8 cellular contexts compared by ENCODE assay signal in genomic region chr13:81872581-81872980, GRCh38.
DNase-seq lines count a peak whose midpoint lies in the region; ATAC-seq and TF ChIP-seq lines count a peak whose summit lies in the region.

No MANE protein-coding gene starts in this region.

- POLR2A ChIA-PET in A673 (lab: Charles Lee; ENCODE audit: low non-redundant PET) = no interaction called here
- POLR2A ChIA-PET in HCT116 (lab: Charles Lee) = no interaction called here
- POLR2A ChIA-PET in naive thymus-derived CD4-positive, alpha-beta T cell (lab: Charles Lee) = no interaction called here

- H3K9ac ChIP-seq in HCT116 (ENCODE audit: low read length) = no peak overlapping the region

- H3K9me3 ChIP-seq in A673 (ENCODE audit: low read depth, low read length, poor library complexity, severe bottlenecking) (no peaks in the 10 kb centered on the region), HCT116 (ENCODE audit: control insufficient read depth in 1 of 2, insufficient read depth in 1 of 2, low read depth in 1 of 2, low read length in 2 of 2) (no peaks in the 10 kb centered on the region), mucosa of descending colon (no peaks in the 10 kb centered on the region)
- H3K9me3 ChIP-seq in naive thymus-derived CD4-positive, alpha-beta T cell (ENCODE audit: control insufficient read depth in 2 of 3, low read length in 3 of 3) = peaks cover 0 to 7% (median 0%) of the 10 kb centered on the region in 3 experiments

- H3K27me3 ChIP-seq in A673 (replicated peaks; ENCODE audit: insufficient read depth, low read depth, low read length, poor library complexity) (no peaks in the 10 kb centered on the region), HCT116 (ENCODE audit: insufficient read depth, low read length) (no peaks in the 10 kb centered on the region)
- H3K27me3 ChIP-seq in naive thymus-derived CD4-positive, alpha-beta T cell (ENCODE audit: control insufficient read depth in 2 of 2, insufficient read depth in 2 of 2, low read length in 2 of 2) = no peaks in the 10 kb centered on the region

- RAD21 ChIA-PET in HCT116 (lab: Charles Lee; ENCODE audit: low non-redundant PET in 1 of 2, low total read pairs in 2 of 2, uncharacterized antibody in 2 of 2, unreplicated experiment in 2 of 2) = no interaction called here

- peak; percentile 16 for DNase-seq in A673 (ENCODE audit: low spot score)
- peak; percentile 12 for DNase-seq in HCT116 (ENCODE audit: low read depth, low spot score)
- peak; percentile 81 for DNase-seq in NCI-H82 (lab: John Stamatoyannopoulos, UW)
- DNase-seq in epithelial cell of proximal tubule (ENCODE audit: low read depth) = no peak
- no peak for DNase-seq in naive thymus-derived CD4-positive, alpha-beta T cell
- no peak for DNase-seq in mucosa of descending colon
- DNase-seq in NK-92 (lab: John Stamatoyannopoulos, UW; ENCODE audit: unreplicated experiment) = no peak

- H3K79me2 ChIP-seq in HCT116 (ENCODE audit: insufficient read depth, low read length) = no peaks in the 10 kb centered on the region

- no peaks in the 10 kb centered on the region for H3K4me1 ChIP-seq in A673 (ENCODE audit: insufficient read depth, low read length, poor library complexity, severe bottlenecking)
- 0 out of 4 replicates have a peak, but pooled peaks cover 0 to 5% of the 10 kb centered on the region in 2 experiments for H3K4me1 ChIP-seq in HCT116 (ENCODE audit: control insufficient read depth in 1 of 2, insufficient read depth in 2 of 2, low read length in 2 of 2)
- H3K4me1 ChIP-seq in naive thymus-derived CD4-positive, alpha-beta T cell (ENCODE audit: control insufficient read depth in 2 of 2, insufficient read depth in 2 of 2, low read length in 2 of 2) = no peaks in the 10 kb centered on the region
- H3K4me1 ChIP-seq in mucosa of descending colon (ENCODE audit: low read depth) = no peaks in the 10 kb centered on the region

- H4K20me1 ChIP-seq in HCT116 (ENCODE audit: insufficient read depth) = no peaks in the 10 kb centered on the region

- no peak overlapping the region for H3K4me3 Mint-ChIP-seq in activated T-helper 17 cell treated with anti-CD3 and anti-CD28 coated beads, Interleukin-2, amount 50 U/mL, for 72 hours
- H3K4me3 Mint-ChIP-seq in naive thymus-derived CD4-positive, alpha-beta T cell = no peak overlapping the region

- no peaks in the 10 kb centered on the region for H3K9me2 ChIP-seq in HCT116 (ENCODE audit: insufficient read depth)

- H3K36me3 ChIP-seq in A673 (ENCODE audit: insufficient read depth, low read length, poor library complexity, severe bottlenecking) = no peaks in the 10 kb centered on the region
- H3K36me3 ChIP-seq in HCT116 (ENCODE audit: control insufficient read depth in 1 of 2, insufficient read depth in 2 of 2, low read length in 2 of 2) = no peaks in the 10 kb centered on the region
- no peaks in the 10 kb centered on the region for H3K36me3 ChIP-seq in naive thymus-derived CD4-positive, alpha-beta T cell (ENCODE audit: control insufficient read depth in 2 of 3, insufficient read depth in 3 of 3, low read length in 3 of 3)
- no peaks in the 10 kb centered on the region for H3K36me3 ChIP-seq in mucosa of descending colon (ENCODE audit: low read depth)

- no peak overlapping the region for H2AFZ ChIP-seq in HCT116 (ENCODE audit: low read depth, low read length, poor library complexity, severe bottlenecking)

- BruUV-seq in A673 (replicated peaks; lab: Mats Ljungman, UMichigan) = no TSS peak
- no TSS peak for BruUV-seq in HCT116 (replicated peaks; lab: Mats Ljungman, UMichigan)

- TF ChIP-seq CTCF in A673 (conservative IDR thresholded peaks at IDR 0.05; ENCODE audit: low read depth, low read length) = peak; percentile 48
- peak; percentile 17 to 44 (median 34); a peak in 5 of 6 replicates for TF ChIP-seq CTCF in HCT116 (IDR thresholded peaks at IDR 0.05 in 2 of 3, conservative IDR thresholded peaks at IDR 0.05 in 1 of 3; ENCODE audit: borderline replicate concordance in 1 of 3, insufficient read depth in 1 of 3, low read depth in 2 of 3, low read length in 2 of 3)
- peak; percentile 77 for TF ChIP-seq CTCF in epithelial cell of proximal tubule (conservative IDR thresholded peaks at IDR 0.05; ENCODE audit: low read depth, low read length)
- no peak for TF ChIP-seq CTCF in mucosa of descending colon (IDR thresholded peaks at IDR 0.05)

- H3K4me2 ChIP-seq in HCT116 (ENCODE audit: low read length) = no peak overlapping the region

- ATAC-seq in HCT116 = peak; percentile 60
- no peak for ATAC-seq in activated T-helper 17 cell treated with anti-CD3 and anti-CD28 coated beads, Interleukin-2, amount 50 U/mL, for 72 hours (replicated peaks)
- no peak for ATAC-seq in naive thymus-derived CD4-positive, alpha-beta T cell
- no peak for ATAC-seq in mucosa of descending colon

- intact Hi-C loops in A673 (cut with micrococcal nuclease; ENCODE audit: unreplicated experiment) = loop anchor here (2.0 to 10.0 kb wide), 2 partner anchors 232 to 808 kb away; no protein-coding TSS in a partner anchor
- intact Hi-C loops in HCT116 (cut with micrococcal nuclease) = loop anchor here (1.0 to 5.0 kb wide), 3 partner anchors 232 to 701 kb away; no protein-coding TSS in a partner anchor
- intact Hi-C loops in naive thymus-derived CD4-positive, alpha-beta T cell (cut with micrococcal nuclease) = no loop called here
- intact Hi-C loops in mucosa of descending colon (cut with DNase I, micrococcal nuclease) = no loop called here

- no peak overlapping the region for H3K27ac Mint-ChIP-seq in activated T-helper 17 cell treated with anti-CD3 and anti-CD28 coated beads, Interleukin-2, amount 50 U/mL, for 72 hours
- no peak overlapping the region for H3K27ac Mint-ChIP-seq in naive thymus-derived CD4-positive, alpha-beta T cell

- no peaks in the 10 kb centered on the region for H3K36me3 Mint-ChIP-seq in activated T-helper 17 cell treated with anti-CD3 and anti-CD28 coated beads, Interleukin-2, amount 50 U/mL, for 72 hours (ENCODE audit: low read depth)
- H3K36me3 Mint-ChIP-seq in naive thymus-derived CD4-positive, alpha-beta T cell = no peaks in the 10 kb centered on the region

- H3K4me3 ChIP-seq in A673 (ENCODE audit: low read depth, low read length, poor library complexity, severe bottlenecking) (no peak overlapping the region), HCT116 (replicated peaks in 1 of 2; ENCODE audit: low read depth in 1 of 2, low read length in 2 of 2) (no peak overlapping the region), epithelial cell of proximal tubule (ENCODE audit: low read depth, low read length) (no peak overlapping the region), mucosa of descending colon (no peak overlapping the region)
- H3K4me3 ChIP-seq in naive thymus-derived CD4-positive, alpha-beta T cell (ENCODE audit: low read length) = no peak overlapping the region

- CTCF ChIA-PET in A673 (lab: Charles Lee) (interaction anchor here (0.6 to 1.0 kb wide), 3 partner anchors 332 to 385 kb away, joined by 3 to 6 read pairs (median 3); no protein-coding TSS in a partner anchor), HCT116 (lab: Charles Lee) (interaction anchor here (0.7 to 1.3 kb wide), 6 partner anchors 233 to 702 kb away, joined by 4 to 11 read pairs (median 6); no protein-coding TSS in a partner anchor)
- CTCF ChIA-PET in naive thymus-derived CD4-positive, alpha-beta T cell (lab: Charles Lee) = no interaction called here

- H3K4me1 Mint-ChIP-seq in activated T-helper 17 cell treated with anti-CD3 and anti-CD28 coated beads, Interleukin-2, amount 50 U/mL, for 72 hours = no peaks in the 10 kb centered on the region
- no peaks in the 10 kb centered on the region for H3K4me1 Mint-ChIP-seq in naive thymus-derived CD4-positive, alpha-beta T cell

- H3K27ac ChIP-seq in A673 (ENCODE audit: low read depth, low read length, poor library complexity, severe bottlenecking) (no peak overlapping the region), HCT116 (ENCODE audit: low read depth, low read length) (no peak overlapping the region)
- H3K27ac ChIP-seq in naive thymus-derived CD4-positive, alpha-beta T cell (ENCODE audit: low read depth, low read length) = no peak overlapping the region

- TF ChIP-seq POLR2A in HCT116 (IDR thresholded peaks at IDR 0.05; ENCODE audit: borderline replicate concordance, extremely low read depth, insufficient read depth, insufficient read length) = no peak

- H3K27me3 Mint-ChIP-seq in activated T-helper 17 cell treated with anti-CD3 and anti-CD28 coated beads, Interleukin-2, amount 50 U/mL, for 72 hours = no peaks in the 10 kb centered on the region
- no peaks in the 10 kb centered on the region for H3K27me3 Mint-ChIP-seq in naive thymus-derived CD4-positive, alpha-beta T cell

- peak; percentile 53 for TF ChIP-seq RAD21 in HCT116 (IDR thresholded peaks at IDR 0.05; ENCODE audit: low read depth)

- peaks cover 24% of the 10 kb centered on the region for H3K9me3 Mint-ChIP-seq in activated T-helper 17 cell treated with anti-CD3 and anti-CD28 coated beads, Interleukin-2, amount 50 U/mL, for 72 hours
- peaks cover 7 to 36% (median 21%) of the 10 kb centered on the region in 11 donors for H3K9me3 Mint-ChIP-seq in naive thymus-derived CD4-positive, alpha-beta T cell

TF ChIP-seq in HCT116, 20 proteins besides CTCF, POLR2A, EP300 and RAD21:
- no peak for TF ChIP-seq ZBTB33 (IDR thresholded peaks at IDR 0.05; ENCODE audit: extremely low read depth, insufficient replicate concordance, low read length)
- TF ChIP-seq EZH2phosphoT487 (IDR thresholded peaks at IDR 0.05; ENCODE audit: borderline replicate concordance) = no peak
- TF ChIP-seq ZFX (IDR thresholded peaks at IDR 0.05) = no peak
- TF ChIP-seq CEBPB (IDR thresholded peaks at IDR 0.05; ENCODE audit: low read depth) = no peak
- no peak for TF ChIP-seq EGR1 (IDR thresholded peaks at IDR 0.05; ENCODE audit: low read depth)

Comparison
In these comparisons a context has a peak if more than half of its experiments do, and no peak if none do; other contexts are left out.
1. DNase-seq: peak in A673 (single experiment), HCT116 (single experiment) and NCI-H82 (single experiment); none in epithelial cell of proximal tubule (single experiment), naive thymus-derived CD4-positive, alpha-beta T cell (0 of 9), mucosa of descending colon (0 of 3) and NK-92 (single experiment).
2. intact Hi-C loops: an anchor here in A673 (2.0 to 10.0 kb wide) and HCT116 (1.0 to 5.0 kb wide); none called in naive thymus-derived CD4-positive, alpha-beta T cell and mucosa of descending colon.